ENCODE assay signal across 19 cellular contexts in genomic region chrX:9765072-9765736, GRCh38. TPM values are rescaled to one million over a fixed set of nuclear protein-coding genes. Genes with fewer than 3 reads are reported as not detected.
DNase-seq lines count a peak whose midpoint lies in the region; ATAC-seq and TF ChIP-seq lines count a peak whose summit lies in the region.
"Had no signal": no experiment of that assay in that cellular context is flagged by ENCODE, and none has a peak within 500 bp of the region (broad histone marks: within the 10 kb centered on the region; RNA-seq: fewer than 3 reads in every experiment).

No MANE protein-coding gene starts in this region.

- H3K9me3 ChIP-seq in suprapubic skin: no peaks in the 10 kb centered on the region
- no peaks in the 10 kb centered on the region for H3K9me3 ChIP-seq in sigmoid colon
- H3K9me3 ChIP-seq: pancreas, thoracic aorta had no signal

- H3K27me3 ChIP-seq in suprapubic skin (no peaks in the 10 kb centered on the region), sigmoid colon (peaks cover 0 to 8% (median 0%) of the 10 kb centered on the region in 3 donors)

- WGBS in suprapubic skin: 54% methylated on average over 17 of the region's 67 CpGs
- WGBS in sigmoid colon, 2 donors: 16 to 33% methylated on average over 67 of the region's 67 CpGs

- TF ChIP-seq CTCF in WTC11 (IDR thresholded peaks at IDR 0.05): no peak
- no peak for TF ChIP-seq CTCF in suprapubic skin (IDR thresholded peaks at IDR 0.05)
- TF ChIP-seq CTCF in sigmoid colon (IDR thresholded peaks at IDR 0.05): no peak

- H3K36me3 Mint-ChIP-seq in WTC11: no peaks in the 10 kb centered on the region

- no peaks in the 10 kb centered on the region for H3K27me3 Mint-ChIP-seq in WTC11 (ENCODE audit: low read depth)

- peaks cover 7% of the 10 kb centered on the region for H3K4me1 Mint-ChIP-seq in WTC11
- H3K4me1 Mint-ChIP-seq: activated B cell treated with CpG ODN at 0.5 μM for 24 hours; central memory CD8-positive, alpha-beta T cell; T-helper 17 cell had no signal

- peak overlapping the region; percentile 68 for H3K4me3 Mint-ChIP-seq in WTC11
- H3K4me3 Mint-ChIP-seq: activated B cell treated with CpG ODN at 0.5 μM for 24 hours; central memory CD8-positive, alpha-beta T cell; T-helper 17 cell had no signal

- no peak for TF ChIP-seq EP300 in suprapubic skin (IDR thresholded peaks at IDR 0.05)
- TF ChIP-seq EP300 in sigmoid colon (IDR thresholded peaks at IDR 0.05): no peak

- POLR2A ChIA-PET in WTC11 (lab: Charles Lee): no interaction called here

- no peak overlapping the region for H3K27ac Mint-ChIP-seq in WTC11
- H3K27ac Mint-ChIP-seq: activated B cell treated with CpG ODN at 0.5 μM for 24 hours, T-helper 17 cell had no signal

- H3K4me3 ChIP-seq in suprapubic skin (peak overlapping the region; percentile 7), sigmoid colon (no peak overlapping the region)
- H3K4me3 ChIP-seq: thoracic aorta had no signal

- intact Hi-C loops in sigmoid colon (cut with DNase I): no loop called here

- peak; percentile 74 for ATAC-seq in WTC11
- ATAC-seq in esophagus mucosa: peak; percentile 90
- ATAC-seq: left lobe of liver, T-helper 17 cell had no signal

- peak; percentile 35 for DNase-seq in WTC11 (ENCODE audit: low spot score)
- peak; percentile 41 for DNase-seq in left kidney (ENCODE audit: low read depth, low spot score)
- DNase-seq in suprapubic skin (ENCODE audit: low spot score in 2 of 2): no peak
- no peak for DNase-seq in sigmoid colon
- DNase-seq in T-helper 9 cell: no peak
- DNase-seq in stimulated activated CD4-positive, alpha-beta T cell treated with anti-CD3 and anti-CD28 coated beads, Interleukin-4, amount 100 ng/mL, for 24 hours: no peak
- DNase-seq: activated B cell treated with CpG ODN at 0.5 μM for 24 hours; activated CD8-positive, alpha-beta memory T cell treated with anti-CD3 and anti-CD28 coated beads for 24 hours; COR-L47; MV-4-11; NCI-H2081; NCI-H510A treated with DMSO at 0.1 percent for 48 hours; T-helper 17 cell had no signal

- H3K4me1 ChIP-seq in suprapubic skin (no peaks in the 10 kb centered on the region), sigmoid colon (no peaks in the 10 kb centered on the region)
- H3K4me1 ChIP-seq: pancreas had no signal

- H3K9me3 Mint-ChIP-seq in WTC11: no peaks in the 10 kb centered on the region
- H3K9me3 Mint-ChIP-seq: activated B cell treated with CpG ODN at 0.5 μM for 24 hours; central memory CD8-positive, alpha-beta T cell had no signal

- H3K27ac ChIP-seq in suprapubic skin (no peak overlapping the region), sigmoid colon (no peak overlapping the region)
- H3K27ac ChIP-seq: epithelial cell of prostate, pancreas, thoracic aorta had no signal

- H3K36me3 ChIP-seq in suprapubic skin (no peaks in the 10 kb centered on the region), sigmoid colon (no peaks in the 10 kb centered on the region)
- H3K36me3 ChIP-seq: pancreas, thoracic aorta had no signal

- CTCF ChIA-PET in WTC11 (lab: Charles Lee): no interaction called here

- TF ChIP-seq POLR2A in suprapubic skin (IDR thresholded peaks at IDR 0.05) (no peak), sigmoid colon (IDR thresholded peaks at IDR 0.05) (no peak)

TF ChIP-seq in WTC11, 78 proteins besides CTCF, POLR2A, EP300 and RAD21:
- TF ChIP-seq KAT7 (CRISPR knock-in tag; IDR thresholded peaks at IDR 0.05; ENCODE audit: borderline replicate concordance) (peak; percentile 79; the same call in 1 of the 2 replicates), ELF4 (CRISPR knock-in tag; IDR thresholded peaks at IDR 0.05; ENCODE audit: low read depth) (no peak)
TF ChIP-seq in WTC11: peak in this region for 1.

RNA-seq across cellular contexts. Expression of gene GPR143, which starts 0.4 kb away (rescaled TPM):
- total RNA-seq in WTC11 (2021): 11.7 to 18.3 TPM (median 14.0 TPM) in 3 replicates
- 2.8 TPM for total RNA-seq in esophagus mucosa
- 10 to 100 TPM in 1 of 4 donors, 1 to 10 TPM in 3; 3.6 to 10.6 (median 9.1) TPM for total RNA-seq in suprapubic skin
- not detected for total RNA-seq in sigmoid colon
- under 1 TPM in 1 of 3 donors, not detected in 2; 0.70 TPM for polyA plus RNA-seq in sigmoid colon
- total RNA-seq: activated B cell treated with CpG ODN at 0.5 μM for 24 hours, T-helper 17 cell had no signal

RNA-seq across cellular contexts. Expression of gene SHROOM2, which starts 21.0 kb away (rescaled TPM):
- total RNA-seq in WTC11 (2021) (12.3 to 14.8 TPM (median 12.3 TPM) in 3 replicates), esophagus mucosa (7.7 TPM), suprapubic skin (10 to 100 TPM; 10.7 to 16.7 (median 11.8) TPM), sigmoid colon (1 to 10 TPM in 3 of 4 donors, under 1 TPM in 1; 0.71 to 3.0 (median 1.9) TPM)
- 1 to 10 TPM; 1.4 to 2.1 (median 1.8) TPM for polyA plus RNA-seq in sigmoid colon
- total RNA-seq: activated B cell treated with CpG ODN at 0.5 μM for 24 hours, T-helper 17 cell had no signal

Comparison
In these comparisons a context has a peak if more than half of its experiments do, and no peak if none do; other contexts are left out.
1. DNase-seq: peak in WTC11 (single experiment) and left kidney (single experiment); none in suprapubic skin (0 of 2), sigmoid colon (single experiment), T-helper 9 cell (single experiment) and stimulated activated CD4-positive, alpha-beta T cell treated with anti-CD3 and anti-CD28 coated beads, Interleukin-4, amount 100 ng/mL, for 24 hours (single experiment).